ENCODE assay signal across 8 cellular contexts in the genomic region with DNA sequence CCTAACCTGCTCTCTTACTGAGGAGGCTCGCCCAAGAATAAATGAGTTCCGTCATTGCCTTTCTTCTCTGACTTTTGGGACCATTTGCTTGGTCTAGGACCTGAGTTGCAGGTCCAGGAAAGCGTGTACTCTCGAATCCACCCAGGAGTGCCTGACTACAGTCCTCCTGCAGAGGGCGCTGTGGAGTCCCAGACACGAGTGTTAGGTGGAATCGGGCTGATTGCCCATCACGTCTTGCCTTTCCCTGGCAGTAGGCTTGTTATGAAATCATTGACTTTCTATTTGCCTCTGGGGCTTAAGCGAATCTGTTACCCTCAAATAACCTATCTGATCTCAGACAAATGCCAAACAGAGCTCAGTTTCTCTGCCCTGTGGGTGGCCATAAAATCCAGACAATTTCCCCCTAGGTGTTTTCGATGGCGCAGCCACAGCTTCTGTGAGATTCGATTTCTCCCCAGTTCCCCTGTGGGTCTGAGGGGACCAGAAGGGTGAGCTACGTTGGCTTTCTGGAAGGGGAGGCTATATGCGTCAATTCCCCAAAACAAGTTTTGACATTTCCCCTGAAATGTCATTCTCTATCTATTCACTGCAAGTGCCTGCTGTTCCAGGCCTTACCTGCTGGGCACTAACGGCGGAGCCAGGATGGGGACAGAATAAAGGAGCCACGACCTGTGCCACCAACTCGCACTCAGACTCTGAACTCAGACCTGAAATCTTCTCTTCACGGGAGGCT. TPM values are rescaled to one million over a fixed set of nuclear protein-coding genes. Genes with fewer than 3 reads are reported as not detected.
DNase-seq lines count a peak whose midpoint lies in the region; ATAC-seq and TF ChIP-seq lines count a peak whose summit lies in the region.

A gene with protein sequence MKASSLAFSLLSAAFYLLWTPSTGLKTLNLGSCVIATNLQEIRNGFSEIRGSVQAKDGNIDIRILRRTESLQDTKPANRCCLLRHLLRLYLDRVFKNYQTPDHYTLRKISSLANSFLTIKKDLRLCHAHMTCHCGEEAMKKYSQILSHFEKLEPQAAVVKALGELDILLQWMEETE (plus strand): TSS at position 685 of the 733 bp plus-strand sequence. CDS start 230 bp downstream, outside the sequence.

- H3K4me1 ChIP-seq in lower lobe of right lung, result peaks cover 7% of the 10 kb centered on the region

- TF ChIP-seq CTCF in lower lobe of right lung (IDR thresholded peaks at IDR 0.05), result peak; percentile 93

- DNase-seq in SIG-M5 treated with dmso at 0.1 percent for 504 hours (lab: John Stamatoyannopoulos, UW; ENCODE audit: unreplicated experiment) (peak; percentile 78), SIG-M5 (lab: John Stamatoyannopoulos, UW) (no peak), NCI-H2107 treated with DMSO at 0.1 percent for 48 hours (lab: John Stamatoyannopoulos, UW; ENCODE audit: unreplicated experiment) (peak; percentile 44), dermis blood vessel endothelial cell (peak; percentile 49), lower lobe of right lung (peak; percentile 90)
- peak; percentile 95 for DNase-seq in activated CD4-positive, alpha-beta T cell treated with anti-CD3 and anti-CD28 coated beads for 48 hours
- peak; percentile 77 for DNase-seq in stimulated activated CD8-positive, alpha-beta memory T cell treated with anti-CD3 and anti-CD28 coated beads, Interleukin-15, amount 100 ng/mL, for 24 hours (ENCODE audit: low read depth)

- no peaks in the 10 kb centered on the region for H3K9me3 ChIP-seq in lower lobe of right lung

- ATAC-seq in lower lobe of right lung, result peak; percentile 96
- ATAC-seq in HG02840 (IDR thresholded peaks at IDR 0.05; ENCODE audit: low FRiP score, unreplicated experiment), result no peak

- intact Hi-C loops in lower lobe of right lung (cut with DNase I), result loop anchor here (10.0 kb wide), 1 partner anchor 50 kb away; no protein-coding TSS in a partner anchor

- H3K27me3 ChIP-seq in lower lobe of right lung (ENCODE audit: low read depth), result no peaks in the 10 kb centered on the region

- peak within 1 kb of the TSS; percentile 38 for H3K27ac ChIP-seq in lower lobe of right lung

- H3K4me3 ChIP-seq in lower lobe of right lung, result no peak within 1 kb of the TSS

- no peaks in the 10 kb centered on the region for H3K36me3 ChIP-seq in lower lobe of right lung

RNA-seq across cellular contexts. Expression of the gene that starts here (rescaled TPM):
- not detected in 2 replicates for total RNA-seq in dermis blood vessel endothelial cell
- total RNA-seq in lower lobe of right lung, result not detected

Comparison
In these comparisons a context has a peak if more than half of its experiments do, and no peak if none do; other contexts are left out.
1. Peak in DNase-seq in dermis blood vessel endothelial cell; RNA of the gene not detected or under 1 TPM.
2. Peak in DNase-seq, ATAC-seq and H3K27ac ChIP-seq in lower lobe of right lung; RNA of the gene not detected or under 1 TPM.